In the genomic region with DNA sequence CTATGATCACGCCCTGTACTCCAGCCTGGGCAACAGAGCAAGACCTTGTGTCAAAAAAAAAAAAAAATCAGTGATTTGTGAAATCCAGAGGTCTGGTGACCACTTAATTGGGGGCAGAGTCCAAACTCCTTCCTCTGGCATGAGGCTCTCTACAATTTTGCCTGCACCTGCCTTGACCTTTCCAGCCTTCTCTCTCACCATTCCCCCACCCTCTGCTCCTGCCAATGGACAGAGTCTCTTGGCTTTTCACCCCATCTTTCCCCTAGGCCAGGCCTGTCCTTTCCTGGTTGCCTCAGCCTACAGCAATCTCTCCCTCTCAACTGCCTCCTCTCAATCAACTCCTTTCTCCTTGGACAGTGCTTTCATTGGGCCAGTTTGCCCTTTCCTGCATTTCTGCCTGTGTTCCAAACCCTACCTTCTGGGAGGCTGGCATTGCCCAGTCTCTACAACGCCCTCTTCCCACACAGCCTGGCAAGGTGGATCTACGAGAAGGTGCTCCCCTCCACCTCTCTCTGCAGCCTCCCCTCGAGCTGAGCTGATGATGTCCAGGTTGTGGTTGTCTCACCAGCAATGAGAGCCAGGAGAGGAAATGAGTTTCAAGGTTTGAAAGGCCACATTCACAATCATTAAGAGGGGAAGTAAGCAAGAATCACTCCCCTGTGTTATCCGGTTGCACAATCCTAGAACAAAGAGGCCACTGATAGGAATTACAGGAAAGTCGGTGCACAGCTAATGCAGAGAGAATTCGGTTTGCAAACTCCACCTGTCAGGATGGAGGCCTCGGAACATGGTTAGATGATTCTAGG, we compare ENCODE assay signal across 1 cellular context.
TF ChIP-seq lines count a peak whose summit lies in the region.

No MANE protein-coding gene starts in this region.

TF ChIP-seq in HepG2, 621 proteins besides CTCF, POLR2A, EP300 and RAD21 (continued from another document and continues in another):
- TF ChIP-seq, protein P1, sequence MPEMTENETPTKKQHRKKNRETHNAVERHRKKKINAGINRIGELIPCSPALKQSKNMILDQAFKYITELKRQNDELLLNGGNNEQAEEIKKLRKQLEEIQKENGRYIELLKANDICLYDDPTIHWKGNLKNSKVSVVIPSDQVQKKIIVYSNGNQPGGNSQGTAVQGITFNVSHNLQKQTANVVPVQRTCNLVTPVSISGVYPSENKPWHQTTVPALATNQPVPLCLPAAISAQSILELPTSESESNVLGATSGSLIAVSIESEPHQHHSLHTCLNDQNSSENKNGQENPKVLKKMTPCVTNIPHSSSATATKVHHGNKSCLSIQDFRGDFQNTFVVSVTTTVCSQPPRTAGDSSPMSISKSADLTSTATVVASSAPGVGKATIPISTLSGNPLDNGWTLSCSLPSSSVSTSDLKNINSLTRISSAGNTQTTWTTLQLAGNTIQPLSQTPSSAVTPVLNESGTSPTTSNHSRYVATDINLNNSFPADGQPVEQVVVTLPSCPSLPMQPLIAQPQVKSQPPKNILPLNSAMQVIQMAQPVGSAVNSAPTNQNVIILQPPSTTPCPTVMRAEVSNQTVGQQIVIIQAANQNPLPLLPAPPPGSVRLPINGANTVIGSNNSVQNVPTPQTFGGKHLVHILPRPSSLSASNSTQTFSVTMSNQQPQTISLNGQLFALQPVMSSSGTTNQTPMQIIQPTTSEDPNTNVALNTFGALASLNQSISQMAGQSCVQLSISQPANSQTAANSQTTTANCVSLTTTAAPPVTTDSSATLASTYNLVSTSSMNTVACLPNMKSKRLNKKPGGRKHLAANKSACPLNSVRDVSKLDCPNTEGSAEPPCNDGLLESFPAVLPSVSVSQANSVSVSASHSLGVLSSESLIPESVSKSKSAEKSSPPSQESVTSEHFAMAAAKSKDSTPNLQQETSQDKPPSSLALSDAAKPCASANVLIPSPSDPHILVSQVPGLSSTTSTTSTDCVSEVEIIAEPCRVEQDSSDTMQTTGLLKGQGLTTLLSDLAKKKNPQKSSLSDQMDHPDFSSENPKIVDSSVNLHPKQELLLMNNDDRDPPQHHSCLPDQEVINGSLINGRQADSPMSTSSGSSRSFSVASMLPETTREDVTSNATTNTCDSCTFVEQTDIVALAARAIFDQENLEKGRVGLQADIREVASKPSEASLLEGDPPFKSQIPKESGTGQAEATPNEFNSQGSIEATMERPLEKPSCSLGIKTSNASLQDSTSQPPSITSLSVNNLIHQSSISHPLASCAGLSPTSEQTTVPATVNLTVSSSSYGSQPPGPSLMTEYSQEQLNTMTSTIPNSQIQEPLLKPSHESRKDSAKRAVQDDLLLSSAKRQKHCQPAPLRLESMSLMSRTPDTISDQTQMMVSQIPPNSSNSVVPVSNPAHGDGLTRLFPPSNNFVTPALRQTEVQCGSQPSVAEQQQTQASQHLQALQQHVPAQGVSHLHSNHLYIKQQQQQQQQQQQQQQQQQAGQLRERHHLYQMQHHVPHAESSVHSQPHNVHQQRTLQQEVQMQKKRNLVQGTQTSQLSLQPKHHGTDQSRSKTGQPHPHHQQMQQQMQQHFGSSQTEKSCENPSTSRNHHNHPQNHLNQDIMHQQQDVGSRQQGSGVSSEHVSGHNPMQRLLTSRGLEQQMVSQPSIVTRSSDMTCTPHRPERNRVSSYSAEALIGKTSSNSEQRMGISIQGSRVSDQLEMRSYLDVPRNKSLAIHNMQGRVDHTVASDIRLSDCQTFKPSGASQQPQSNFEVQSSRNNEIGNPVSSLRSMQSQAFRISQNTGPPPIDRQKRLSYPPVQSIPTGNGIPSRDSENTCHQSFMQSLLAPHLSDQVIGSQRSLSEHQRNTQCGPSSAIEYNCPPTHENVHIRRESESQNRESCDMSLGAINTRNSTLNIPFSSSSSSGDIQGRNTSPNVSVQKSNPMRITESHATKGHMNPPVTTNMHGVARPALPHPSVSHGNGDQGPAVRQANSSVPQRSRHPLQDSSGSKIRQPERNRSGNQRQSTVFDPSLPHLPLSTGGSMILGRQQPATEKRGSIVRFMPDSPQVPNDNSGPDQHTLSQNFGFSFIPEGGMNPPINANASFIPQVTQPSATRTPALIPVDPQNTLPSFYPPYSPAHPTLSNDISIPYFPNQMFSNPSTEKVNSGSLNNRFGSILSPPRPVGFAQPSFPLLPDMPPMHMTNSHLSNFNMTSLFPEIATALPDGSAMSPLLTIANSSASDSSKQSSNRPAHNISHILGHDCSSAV (CRISPR knock-in tag; IDR thresholded peaks at IDR 0.05; ENCODE audit: borderline replicate concordance), result no peak
- TF ChIP-seq, protein P2, sequence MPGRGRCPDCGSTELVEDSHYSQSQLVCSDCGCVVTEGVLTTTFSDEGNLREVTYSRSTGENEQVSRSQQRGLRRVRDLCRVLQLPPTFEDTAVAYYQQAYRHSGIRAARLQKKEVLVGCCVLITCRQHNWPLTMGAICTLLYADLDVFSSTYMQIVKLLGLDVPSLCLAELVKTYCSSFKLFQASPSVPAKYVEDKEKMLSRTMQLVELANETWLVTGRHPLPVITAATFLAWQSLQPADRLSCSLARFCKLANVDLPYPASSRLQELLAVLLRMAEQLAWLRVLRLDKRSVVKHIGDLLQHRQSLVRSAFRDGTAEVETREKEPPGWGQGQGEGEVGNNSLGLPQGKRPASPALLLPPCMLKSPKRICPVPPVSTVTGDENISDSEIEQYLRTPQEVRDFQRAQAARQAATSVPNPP (CRISPR knock-in tag; IDR thresholded peaks at IDR 0.05), result no peak; the same call in 1 of the 2 replicates
- TF ChIP-seq ZNF766 (CRISPR knock-in tag; IDR thresholded peaks at IDR 0.05; ENCODE audit: borderline replicate concordance), result no peak; the same call in 1 of the 2 replicates
- TF ChIP-seq ZSCAN29 (CRISPR knock-in tag; conservative IDR thresholded peaks at IDR 0.05), result peak; percentile 99
- TF ChIP-seq, protein P3, sequence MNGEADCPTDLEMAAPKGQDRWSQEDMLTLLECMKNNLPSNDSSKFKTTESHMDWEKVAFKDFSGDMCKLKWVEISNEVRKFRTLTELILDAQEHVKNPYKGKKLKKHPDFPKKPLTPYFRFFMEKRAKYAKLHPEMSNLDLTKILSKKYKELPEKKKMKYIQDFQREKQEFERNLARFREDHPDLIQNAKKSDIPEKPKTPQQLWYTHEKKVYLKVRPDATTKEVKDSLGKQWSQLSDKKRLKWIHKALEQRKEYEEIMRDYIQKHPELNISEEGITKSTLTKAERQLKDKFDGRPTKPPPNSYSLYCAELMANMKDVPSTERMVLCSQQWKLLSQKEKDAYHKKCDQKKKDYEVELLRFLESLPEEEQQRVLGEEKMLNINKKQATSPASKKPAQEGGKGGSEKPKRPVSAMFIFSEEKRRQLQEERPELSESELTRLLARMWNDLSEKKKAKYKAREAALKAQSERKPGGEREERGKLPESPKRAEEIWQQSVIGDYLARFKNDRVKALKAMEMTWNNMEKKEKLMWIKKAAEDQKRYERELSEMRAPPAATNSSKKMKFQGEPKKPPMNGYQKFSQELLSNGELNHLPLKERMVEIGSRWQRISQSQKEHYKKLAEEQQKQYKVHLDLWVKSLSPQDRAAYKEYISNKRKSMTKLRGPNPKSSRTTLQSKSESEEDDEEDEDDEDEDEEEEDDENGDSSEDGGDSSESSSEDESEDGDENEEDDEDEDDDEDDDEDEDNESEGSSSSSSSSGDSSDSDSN (CRISPR knock-in tag; IDR thresholded peaks at IDR 0.05), result peak; percentile 76; the same call in 1 of the 2 replicates
- no peak for TF ChIP-seq ZNF367 (CRISPR knock-in tag; IDR thresholded peaks at IDR 0.05; ENCODE audit: borderline replicate concordance)
- TF ChIP-seq, protein P4, sequence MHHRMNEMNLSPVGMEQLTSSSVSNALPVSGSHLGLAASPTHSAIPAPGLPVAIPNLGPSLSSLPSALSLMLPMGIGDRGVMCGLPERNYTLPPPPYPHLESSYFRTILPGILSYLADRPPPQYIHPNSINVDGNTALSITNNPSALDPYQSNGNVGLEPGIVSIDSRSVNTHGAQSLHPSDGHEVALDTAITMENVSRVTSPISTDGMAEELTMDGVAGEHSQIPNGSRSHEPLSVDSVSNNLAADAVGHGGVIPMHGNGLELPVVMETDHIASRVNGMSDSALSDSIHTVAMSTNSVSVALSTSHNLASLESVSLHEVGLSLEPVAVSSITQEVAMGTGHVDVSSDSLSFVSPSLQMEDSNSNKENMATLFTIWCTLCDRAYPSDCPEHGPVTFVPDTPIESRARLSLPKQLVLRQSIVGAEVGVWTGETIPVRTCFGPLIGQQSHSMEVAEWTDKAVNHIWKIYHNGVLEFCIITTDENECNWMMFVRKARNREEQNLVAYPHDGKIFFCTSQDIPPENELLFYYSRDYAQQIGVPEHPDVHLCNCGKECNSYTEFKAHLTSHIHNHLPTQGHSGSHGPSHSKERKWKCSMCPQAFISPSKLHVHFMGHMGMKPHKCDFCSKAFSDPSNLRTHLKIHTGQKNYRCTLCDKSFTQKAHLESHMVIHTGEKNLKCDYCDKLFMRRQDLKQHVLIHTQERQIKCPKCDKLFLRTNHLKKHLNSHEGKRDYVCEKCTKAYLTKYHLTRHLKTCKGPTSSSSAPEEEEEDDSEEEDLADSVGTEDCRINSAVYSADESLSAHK (CRISPR knock-in tag; IDR thresholded peaks at IDR 0.05; ENCODE audit: borderline replicate concordance), result peak; percentile 95; the same call in 1 of the 2 replicates
- no peak for TF ChIP-seq ZNF530 (CRISPR knock-in tag; IDR thresholded peaks at IDR 0.05; ENCODE audit: low read depth)
- peak; percentile 80 for TF ChIP-seq ZNF34 (CRISPR knock-in tag; IDR thresholded peaks at IDR 0.05; ENCODE audit: borderline replicate concordance)
- TF ChIP-seq, protein P5, sequence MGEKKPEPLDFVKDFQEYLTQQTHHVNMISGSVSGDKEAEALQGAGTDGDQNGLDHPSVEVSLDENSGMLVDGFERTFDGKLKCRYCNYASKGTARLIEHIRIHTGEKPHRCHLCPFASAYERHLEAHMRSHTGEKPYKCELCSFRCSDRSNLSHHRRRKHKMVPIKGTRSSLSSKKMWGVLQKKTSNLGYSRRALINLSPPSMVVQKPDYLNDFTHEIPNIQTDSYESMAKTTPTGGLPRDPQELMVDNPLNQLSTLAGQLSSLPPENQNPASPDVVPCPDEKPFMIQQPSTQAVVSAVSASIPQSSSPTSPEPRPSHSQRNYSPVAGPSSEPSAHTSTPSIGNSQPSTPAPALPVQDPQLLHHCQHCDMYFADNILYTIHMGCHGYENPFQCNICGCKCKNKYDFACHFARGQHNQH (CRISPR knock-in tag; IDR thresholded peaks at IDR 0.05), result peak; percentile 88
- peak; percentile 91 for TF ChIP-seq TEAD3 (CRISPR knock-in tag; optimal IDR thresholded peaks at IDR 0.05; ENCODE audit: borderline replicate concordance)
- TF ChIP-seq, protein P6, sequence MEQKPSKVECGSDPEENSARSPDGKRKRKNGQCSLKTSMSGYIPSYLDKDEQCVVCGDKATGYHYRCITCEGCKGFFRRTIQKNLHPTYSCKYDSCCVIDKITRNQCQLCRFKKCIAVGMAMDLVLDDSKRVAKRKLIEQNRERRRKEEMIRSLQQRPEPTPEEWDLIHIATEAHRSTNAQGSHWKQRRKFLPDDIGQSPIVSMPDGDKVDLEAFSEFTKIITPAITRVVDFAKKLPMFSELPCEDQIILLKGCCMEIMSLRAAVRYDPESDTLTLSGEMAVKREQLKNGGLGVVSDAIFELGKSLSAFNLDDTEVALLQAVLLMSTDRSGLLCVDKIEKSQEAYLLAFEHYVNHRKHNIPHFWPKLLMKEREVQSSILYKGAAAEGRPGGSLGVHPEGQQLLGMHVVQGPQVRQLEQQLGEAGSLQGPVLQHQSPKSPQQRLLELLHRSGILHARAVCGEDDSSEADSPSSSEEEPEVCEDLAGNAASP (CRISPR knock-in tag; IDR thresholded peaks at IDR 0.05; ENCODE audit: borderline replicate concordance), result peak; percentile 91
- TF ChIP-seq, protein P7, sequence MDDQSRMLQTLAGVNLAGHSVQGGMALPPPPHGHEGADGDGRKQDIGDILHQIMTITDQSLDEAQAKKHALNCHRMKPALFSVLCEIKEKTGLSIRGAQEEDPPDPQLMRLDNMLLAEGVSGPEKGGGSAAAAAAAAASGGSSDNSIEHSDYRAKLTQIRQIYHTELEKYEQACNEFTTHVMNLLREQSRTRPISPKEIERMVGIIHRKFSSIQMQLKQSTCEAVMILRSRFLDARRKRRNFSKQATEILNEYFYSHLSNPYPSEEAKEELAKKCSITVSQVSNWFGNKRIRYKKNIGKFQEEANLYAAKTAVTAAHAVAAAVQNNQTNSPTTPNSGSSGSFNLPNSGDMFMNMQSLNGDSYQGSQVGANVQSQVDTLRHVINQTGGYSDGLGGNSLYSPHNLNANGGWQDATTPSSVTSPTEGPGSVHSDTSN (CRISPR knock-in tag; IDR thresholded peaks at IDR 0.05; ENCODE audit: borderline replicate concordance), result no peak
- peak; percentile 46 for TF ChIP-seq MAFF (IDR thresholded peaks at IDR 0.05; ENCODE audit: low read depth, low read length)
- TF ChIP-seq CENPX (CRISPR knock-in tag; IDR thresholded peaks at IDR 0.05), result no peak
- TF ChIP-seq SNAI1 (CRISPR knock-in tag; IDR thresholded peaks at IDR 0.05; ENCODE audit: borderline replicate concordance), result peak; percentile 99
- no peak for TF ChIP-seq ZNF720 (CRISPR knock-in tag; IDR thresholded peaks at IDR 0.05)
- TF ChIP-seq NBN (conservative IDR thresholded peaks at IDR 0.05), result 0 out of 2 replicates have a peak, but pooled peaks have one; percentile 10
- TF ChIP-seq, protein P8, sequence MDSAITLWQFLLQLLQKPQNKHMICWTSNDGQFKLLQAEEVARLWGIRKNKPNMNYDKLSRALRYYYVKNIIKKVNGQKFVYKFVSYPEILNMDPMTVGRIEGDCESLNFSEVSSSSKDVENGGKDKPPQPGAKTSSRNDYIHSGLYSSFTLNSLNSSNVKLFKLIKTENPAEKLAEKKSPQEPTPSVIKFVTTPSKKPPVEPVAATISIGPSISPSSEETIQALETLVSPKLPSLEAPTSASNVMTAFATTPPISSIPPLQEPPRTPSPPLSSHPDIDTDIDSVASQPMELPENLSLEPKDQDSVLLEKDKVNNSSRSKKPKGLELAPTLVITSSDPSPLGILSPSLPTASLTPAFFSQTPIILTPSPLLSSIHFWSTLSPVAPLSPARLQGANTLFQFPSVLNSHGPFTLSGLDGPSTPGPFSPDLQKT (CRISPR knock-in tag; IDR thresholded peaks at IDR 0.05; ENCODE audit: borderline replicate concordance), result no peak
- TF ChIP-seq ZNF383 (CRISPR knock-in tag; IDR thresholded peaks at IDR 0.05; ENCODE audit: borderline replicate concordance), result peak; percentile 62; the same call in 1 of the 2 replicates
- TF ChIP-seq ZNF274 (CRISPR knock-in tag; IDR thresholded peaks at IDR 0.05), result no peak; the same call in 1 of the 2 replicates
- TF ChIP-seq ATAD3A (CRISPR knock-in tag; IDR thresholded peaks at IDR 0.05), result 0 out of 2 replicates have a peak, but pooled peaks have one; percentile 8
- TF ChIP-seq, protein P9, sequence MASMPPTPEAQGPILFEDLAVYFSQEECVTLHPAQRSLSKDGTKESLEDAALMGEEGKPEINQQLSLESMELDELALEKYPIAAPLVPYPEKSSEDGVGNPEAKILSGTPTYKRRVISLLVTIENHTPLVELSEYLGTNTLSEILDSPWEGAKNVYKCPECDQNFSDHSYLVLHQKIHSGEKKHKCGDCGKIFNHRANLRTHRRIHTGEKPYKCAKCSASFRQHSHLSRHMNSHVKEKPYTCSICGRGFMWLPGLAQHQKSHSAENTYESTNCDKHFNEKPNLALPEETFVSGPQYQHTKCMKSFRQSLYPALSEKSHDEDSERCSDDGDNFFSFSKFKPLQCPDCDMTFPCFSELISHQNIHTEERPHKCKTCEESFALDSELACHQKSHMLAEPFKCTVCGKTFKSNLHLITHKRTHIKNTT (CRISPR knock-in tag; IDR thresholded peaks at IDR 0.05), result no peak
- TF ChIP-seq ZNF333 (CRISPR knock-in tag; IDR thresholded peaks at IDR 0.05; ENCODE audit: borderline replicate concordance), result peak; percentile 65; the same call in 1 of the 2 replicates
- no peak for TF ChIP-seq PCBP2 (optimal IDR thresholded peaks at IDR 0.05; ENCODE audit: low read depth, low read length, poor library complexity, severe bottlenecking)
- no peak for TF ChIP-seq RFX1 (IDR thresholded peaks at IDR 0.05)
- TF ChIP-seq RXRB (CRISPR knock-in tag; IDR thresholded peaks at IDR 0.05; ENCODE audit: borderline replicate concordance), result peak; percentile 97
- peak; percentile 16; the same call in 1 of the 2 replicates for TF ChIP-seq ZNF451 (CRISPR knock-in tag; IDR thresholded peaks at IDR 0.05)
- no peak for TF ChIP-seq TCF12 (IDR thresholded peaks at IDR 0.05)
- TF ChIP-seq TCF12 (CRISPR knock-in tag; IDR thresholded peaks at IDR 0.05), result peak; percentile 93
- TF ChIP-seq NFKB2 (CRISPR knock-in tag; IDR thresholded peaks at IDR 0.05; ENCODE audit: borderline replicate concordance), result peak; percentile 86
- 0 out of 2 replicates have a peak, but pooled peaks have one; percentile 37 for TF ChIP-seq CAMTA2 (CRISPR knock-in tag; IDR thresholded peaks at IDR 0.05; ENCODE audit: borderline replicate concordance)
